ENCODE assay signal across 1 cellular context in the genomic region with DNA sequence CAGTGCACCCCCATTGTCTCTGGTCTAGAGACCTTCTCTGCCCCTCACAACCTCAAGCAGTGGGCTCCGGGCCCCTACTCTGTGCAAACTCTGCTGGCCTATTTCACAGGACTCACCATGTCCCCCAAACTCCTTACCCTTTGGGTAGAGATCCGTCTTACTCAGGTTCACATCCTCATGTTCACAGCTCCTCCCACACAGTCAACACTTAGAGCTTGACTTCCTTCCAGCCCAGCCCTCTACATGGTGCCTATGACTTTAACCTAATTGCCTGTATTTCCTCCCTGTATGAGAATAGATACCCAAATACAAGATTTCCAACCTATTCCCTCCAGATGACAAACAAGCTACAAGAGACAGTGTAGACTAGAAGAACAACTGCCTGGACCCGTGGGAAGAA.
TF ChIP-seq lines count a peak whose summit lies in the region.

No MANE protein-coding gene starts in this region.

TF ChIP-seq in HepG2, 621 proteins besides CTCF, POLR2A, EP300 and RAD21 (continued from another document):
- TF ChIP-seq, protein P1, sequence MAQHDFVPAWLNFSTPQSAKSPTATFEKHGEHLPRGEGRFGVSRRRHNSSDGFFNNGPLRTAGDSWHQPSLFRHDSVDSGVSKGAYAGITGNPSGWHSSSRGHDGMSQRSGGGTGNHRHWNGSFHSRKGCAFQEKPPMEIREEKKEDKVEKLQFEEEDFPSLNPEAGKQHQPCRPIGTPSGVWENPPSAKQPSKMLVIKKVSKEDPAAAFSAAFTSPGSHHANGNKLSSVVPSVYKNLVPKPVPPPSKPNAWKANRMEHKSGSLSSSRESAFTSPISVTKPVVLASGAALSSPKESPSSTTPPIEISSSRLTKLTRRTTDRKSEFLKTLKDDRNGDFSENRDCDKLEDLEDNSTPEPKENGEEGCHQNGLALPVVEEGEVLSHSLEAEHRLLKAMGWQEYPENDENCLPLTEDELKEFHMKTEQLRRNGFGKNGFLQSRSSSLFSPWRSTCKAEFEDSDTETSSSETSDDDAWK (CRISPR knock-in tag; IDR thresholded peaks at IDR 0.05), result no peak
- TF ChIP-seq FOSL2 (CRISPR knock-in tag; IDR thresholded peaks at IDR 0.05) (no peak), MXI1 (IDR thresholded peaks at IDR 0.05; ENCODE audit: borderline replicate concordance, low read depth, low read length) (no peak), ONECUT2 (CRISPR knock-in tag; IDR thresholded peaks at IDR 0.05) (no peak), SRSF9 (IDR thresholded peaks at IDR 0.05; ENCODE audit: borderline replicate concordance, insufficient read depth, low read depth, low read length, poor library complexity, severe bottlenecking) (no peak), ZNF251 (CRISPR knock-in tag; IDR thresholded peaks at IDR 0.05) (no peak), HMG20B (CRISPR knock-in tag; conservative IDR thresholded peaks at IDR 0.05) (no peak), ZNF605 (CRISPR knock-in tag; IDR thresholded peaks at IDR 0.05) (no peak)
- TF ChIP-seq, protein P2, sequence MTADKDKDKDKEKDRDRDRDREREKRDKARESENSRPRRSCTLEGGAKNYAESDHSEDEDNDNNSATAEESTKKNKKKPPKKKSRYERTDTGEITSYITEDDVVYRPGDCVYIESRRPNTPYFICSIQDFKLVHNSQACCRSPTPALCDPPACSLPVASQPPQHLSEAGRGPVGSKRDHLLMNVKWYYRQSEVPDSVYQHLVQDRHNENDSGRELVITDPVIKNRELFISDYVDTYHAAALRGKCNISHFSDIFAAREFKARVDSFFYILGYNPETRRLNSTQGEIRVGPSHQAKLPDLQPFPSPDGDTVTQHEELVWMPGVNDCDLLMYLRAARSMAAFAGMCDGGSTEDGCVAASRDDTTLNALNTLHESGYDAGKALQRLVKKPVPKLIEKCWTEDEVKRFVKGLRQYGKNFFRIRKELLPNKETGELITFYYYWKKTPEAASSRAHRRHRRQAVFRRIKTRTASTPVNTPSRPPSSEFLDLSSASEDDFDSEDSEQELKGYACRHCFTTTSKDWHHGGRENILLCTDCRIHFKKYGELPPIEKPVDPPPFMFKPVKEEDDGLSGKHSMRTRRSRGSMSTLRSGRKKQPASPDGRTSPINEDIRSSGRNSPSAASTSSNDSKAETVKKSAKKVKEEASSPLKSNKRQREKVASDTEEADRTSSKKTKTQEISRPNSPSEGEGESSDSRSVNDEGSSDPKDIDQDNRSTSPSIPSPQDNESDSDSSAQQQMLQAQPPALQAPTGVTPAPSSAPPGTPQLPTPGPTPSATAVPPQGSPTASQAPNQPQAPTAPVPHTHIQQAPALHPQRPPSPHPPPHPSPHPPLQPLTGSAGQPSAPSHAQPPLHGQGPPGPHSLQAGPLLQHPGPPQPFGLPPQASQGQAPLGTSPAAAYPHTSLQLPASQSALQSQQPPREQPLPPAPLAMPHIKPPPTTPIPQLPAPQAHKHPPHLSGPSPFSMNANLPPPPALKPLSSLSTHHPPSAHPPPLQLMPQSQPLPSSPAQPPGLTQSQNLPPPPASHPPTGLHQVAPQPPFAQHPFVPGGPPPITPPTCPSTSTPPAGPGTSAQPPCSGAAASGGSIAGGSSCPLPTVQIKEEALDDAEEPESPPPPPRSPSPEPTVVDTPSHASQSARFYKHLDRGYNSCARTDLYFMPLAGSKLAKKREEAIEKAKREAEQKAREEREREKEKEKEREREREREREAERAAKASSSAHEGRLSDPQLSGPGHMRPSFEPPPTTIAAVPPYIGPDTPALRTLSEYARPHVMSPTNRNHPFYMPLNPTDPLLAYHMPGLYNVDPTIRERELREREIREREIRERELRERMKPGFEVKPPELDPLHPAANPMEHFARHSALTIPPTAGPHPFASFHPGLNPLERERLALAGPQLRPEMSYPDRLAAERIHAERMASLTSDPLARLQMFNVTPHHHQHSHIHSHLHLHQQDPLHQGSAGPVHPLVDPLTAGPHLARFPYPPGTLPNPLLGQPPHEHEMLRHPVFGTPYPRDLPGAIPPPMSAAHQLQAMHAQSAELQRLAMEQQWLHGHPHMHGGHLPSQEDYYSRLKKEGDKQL (CRISPR knock-in tag; IDR thresholded peaks at IDR 0.05; ENCODE audit: low read depth), result no peak
